ENCODE assay signal across 14 cellular contexts in the genomic region with DNA sequence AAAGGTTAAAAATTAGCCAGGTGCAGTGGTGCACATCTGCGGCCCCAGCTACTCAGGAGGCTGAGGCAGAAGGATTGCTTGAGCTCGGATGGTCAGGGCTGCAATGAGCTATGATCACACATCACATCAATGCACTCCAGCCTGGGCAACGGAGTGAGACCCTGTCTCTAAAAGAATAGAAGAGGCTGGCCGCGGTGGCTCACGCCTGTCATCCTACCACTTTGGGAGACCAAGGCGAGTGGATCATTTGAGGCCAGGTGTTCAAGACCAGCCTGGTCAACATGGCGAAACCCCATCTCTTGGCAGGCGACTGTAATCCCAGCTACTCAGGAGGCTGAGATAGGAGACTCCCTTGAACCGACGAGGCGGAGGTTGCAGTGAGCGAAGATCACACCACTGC. TPM values are rescaled to one million over a fixed set of nuclear protein-coding genes. Genes with fewer than 3 reads are reported as not detected.
"Had no signal": no experiment of that assay in that cellular context is flagged by ENCODE, and none has a peak within 500 bp of the region (broad histone marks: within the 10 kb centered on the region; RNA-seq: fewer than 3 reads in every experiment).

No MANE protein-coding gene starts in this region.

RNA-seq across cellular contexts. Expression of gene IZUMO2, which starts 59.7 kb away (rescaled TPM):
- total RNA-seq: stomach, subcutaneous adipose tissue, suprapubic skin, temporal lobe, thoracic aorta, thyroid gland, tibial nerve, transverse colon, upper lobe of left lung, upper lobe of right lung, ureter, urinary bladder, uterus, vagina had no signal
